27 cellular contexts compared by ENCODE assay signal in the genomic region with DNA sequence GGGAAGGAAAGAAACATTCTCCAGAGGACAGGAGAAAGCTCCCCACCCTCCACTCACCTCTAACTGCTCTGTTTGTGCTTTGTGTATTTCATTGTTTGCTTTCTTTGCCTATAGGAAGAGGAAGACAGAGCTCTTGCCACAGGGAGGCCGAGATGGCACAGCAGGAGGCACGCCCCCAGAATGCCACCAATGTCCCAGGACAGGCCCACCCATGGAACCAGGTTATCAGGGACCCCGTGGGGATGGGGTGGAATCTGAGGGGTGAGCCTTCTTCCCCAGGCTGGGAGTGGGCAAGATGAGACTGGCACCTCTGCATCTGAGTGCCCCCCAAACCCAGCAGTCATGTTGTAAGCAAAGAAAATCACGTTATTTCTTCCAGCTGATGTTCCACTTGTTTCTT.
"Had no signal": no experiment of that assay in that cellular context is flagged by ENCODE, and none has a peak within 500 bp of the region (broad histone marks: within the 10 kb centered on the region; RNA-seq: fewer than 3 reads in every experiment).

No MANE protein-coding gene starts in this region.

- DNase-seq: activated CD4-positive, alpha-beta T cell treated with anti-CD3 and anti-CD28 coated beads, Interleukin-2, amount 10 ng/mL, durations not matched to agents 24 days and 14 days; activated CD4-positive, alpha-beta T cell treated with anti-CD3 and anti-CD28 coated beads, Interleukin-2, amount 50 U/mL, for 4 hours; activated CD8-positive, alpha-beta T cell treated with anti-CD3 and anti-CD28 coated beads for 36 hours; activated gamma-delta T cell; activated naive CD4-positive, alpha-beta T cell treated with anti-CD3 and anti-CD28 coated beads, Interleukin-2, amount 10 ng/mL, durations not matched to agents 7 days and 5 days; activated T-cell treated with anti-CD3 and anti-CD28 coated beads, Interleukin-2, amount 50 U/mL, for 1 hour; activated T-cell treated with anti-CD3 and anti-CD28 coated beads, Interleukin-2, amount 50 U/mL, for 72 hours; amygdala; cerebellar nuclear complex; Karpas-422; KBM-7; NCI-H1048; NCI-H1105 treated with DMSO at 0.1 percent for 48 hours; NCI-H1436; NCI-H1694; NCI-H1930; NCI-H2081 treated with DMSO at 0.1 percent for 48 hours; NCI-H226; NCI-H510A; NCI-H526; NCI-H748 treated with DMSO at 0.1 percent for 48 hours; NK-92 treated with Interleukin-12 subunit alpha and Interleukin-12 subunit beta, amount 100 ng/mL, for 24 hours; PC-3; Peyer's patch; RPMI8226; SHP77; SJCRH30 had no signal

- ATAC-seq: activated CD8-positive, alpha-beta T cell treated with anti-CD3 and anti-CD28 coated beads for 36 hours; activated T-cell treated with anti-CD3 and anti-CD28 coated beads, Interleukin-2, amount 50 U/mL, for 72 hours; PC-3 had no signal
